1 cellular context compared by ENCODE assay signal in the genomic region with DNA sequence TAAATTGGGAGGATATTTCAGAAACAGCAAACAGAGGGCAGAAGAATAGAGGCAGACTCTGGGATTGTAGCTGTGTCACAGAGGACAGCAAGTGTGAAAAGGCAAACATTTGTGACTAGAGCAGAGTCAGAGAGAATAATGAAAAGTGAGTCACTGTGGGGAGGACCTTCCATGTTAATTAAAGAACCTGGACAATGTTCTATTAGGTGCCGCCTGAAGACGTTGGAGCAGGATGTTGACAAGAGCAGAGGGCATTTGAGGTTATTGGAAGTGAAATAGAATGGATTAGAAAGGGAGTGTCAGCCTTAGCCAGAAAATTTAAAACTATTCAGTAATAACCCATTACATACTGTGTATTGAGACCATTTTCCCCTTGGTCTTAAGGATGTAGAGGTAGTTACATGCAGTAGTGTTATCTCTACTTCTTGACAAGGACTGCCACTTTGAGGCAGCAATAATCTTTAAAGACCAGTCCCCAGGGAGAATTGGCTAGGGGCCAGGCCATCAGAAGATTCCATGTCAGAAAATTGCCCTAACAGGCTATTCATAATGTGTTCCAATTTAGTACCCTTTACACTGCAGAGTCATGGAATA.
TF ChIP-seq lines count a peak whose summit lies in the region.

No MANE protein-coding gene starts in this region.

TF ChIP-seq in K562, 482 proteins besides CTCF, POLR2A, EP300 and RAD21 (continues in another document):
- TF ChIP-seq CBFA2T2 (conservative IDR thresholded peaks at IDR 0.05): peak; percentile 35
- peak; percentile 57 for TF ChIP-seq PRDM10 (IDR thresholded peaks at IDR 0.05; ENCODE audit: partially characterized antibody)
- TF ChIP-seq, protein P1, sequence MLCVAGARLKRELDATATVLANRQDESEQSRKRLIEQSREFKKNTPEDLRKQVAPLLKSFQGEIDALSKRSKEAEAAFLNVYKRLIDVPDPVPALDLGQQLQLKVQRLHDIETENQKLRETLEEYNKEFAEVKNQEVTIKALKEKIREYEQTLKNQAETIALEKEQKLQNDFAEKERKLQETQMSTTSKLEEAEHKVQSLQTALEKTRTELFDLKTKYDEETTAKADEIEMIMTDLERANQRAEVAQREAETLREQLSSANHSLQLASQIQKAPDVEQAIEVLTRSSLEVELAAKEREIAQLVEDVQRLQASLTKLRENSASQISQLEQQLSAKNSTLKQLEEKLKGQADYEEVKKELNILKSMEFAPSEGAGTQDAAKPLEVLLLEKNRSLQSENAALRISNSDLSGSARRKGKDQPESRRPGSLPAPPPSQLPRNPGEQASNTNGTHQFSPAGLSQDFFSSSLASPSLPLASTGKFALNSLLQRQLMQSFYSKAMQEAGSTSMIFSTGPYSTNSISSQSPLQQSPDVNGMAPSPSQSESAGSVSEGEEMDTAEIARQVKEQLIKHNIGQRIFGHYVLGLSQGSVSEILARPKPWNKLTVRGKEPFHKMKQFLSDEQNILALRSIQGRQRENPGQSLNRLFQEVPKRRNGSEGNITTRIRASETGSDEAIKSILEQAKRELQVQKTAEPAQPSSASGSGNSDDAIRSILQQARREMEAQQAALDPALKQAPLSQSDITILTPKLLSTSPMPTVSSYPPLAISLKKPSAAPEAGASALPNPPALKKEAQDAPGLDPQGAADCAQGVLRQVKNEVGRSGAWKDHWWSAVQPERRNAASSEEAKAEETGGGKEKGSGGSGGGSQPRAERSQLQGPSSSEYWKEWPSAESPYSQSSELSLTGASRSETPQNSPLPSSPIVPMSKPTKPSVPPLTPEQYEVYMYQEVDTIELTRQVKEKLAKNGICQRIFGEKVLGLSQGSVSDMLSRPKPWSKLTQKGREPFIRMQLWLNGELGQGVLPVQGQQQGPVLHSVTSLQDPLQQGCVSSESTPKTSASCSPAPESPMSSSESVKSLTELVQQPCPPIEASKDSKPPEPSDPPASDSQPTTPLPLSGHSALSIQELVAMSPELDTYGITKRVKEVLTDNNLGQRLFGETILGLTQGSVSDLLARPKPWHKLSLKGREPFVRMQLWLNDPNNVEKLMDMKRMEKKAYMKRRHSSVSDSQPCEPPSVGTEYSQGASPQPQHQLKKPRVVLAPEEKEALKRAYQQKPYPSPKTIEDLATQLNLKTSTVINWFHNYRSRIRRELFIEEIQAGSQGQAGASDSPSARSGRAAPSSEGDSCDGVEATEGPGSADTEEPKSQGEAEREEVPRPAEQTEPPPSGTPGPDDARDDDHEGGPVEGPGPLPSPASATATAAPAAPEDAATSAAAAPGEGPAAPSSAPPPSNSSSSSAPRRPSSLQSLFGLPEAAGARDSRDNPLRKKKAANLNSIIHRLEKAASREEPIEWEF (CRISPR knock-in tag; IDR thresholded peaks at IDR 0.05): no peak
- no peak for TF ChIP-seq SMARCA4 (IDR thresholded peaks at IDR 0.05)
- TF ChIP-seq, protein P2, sequence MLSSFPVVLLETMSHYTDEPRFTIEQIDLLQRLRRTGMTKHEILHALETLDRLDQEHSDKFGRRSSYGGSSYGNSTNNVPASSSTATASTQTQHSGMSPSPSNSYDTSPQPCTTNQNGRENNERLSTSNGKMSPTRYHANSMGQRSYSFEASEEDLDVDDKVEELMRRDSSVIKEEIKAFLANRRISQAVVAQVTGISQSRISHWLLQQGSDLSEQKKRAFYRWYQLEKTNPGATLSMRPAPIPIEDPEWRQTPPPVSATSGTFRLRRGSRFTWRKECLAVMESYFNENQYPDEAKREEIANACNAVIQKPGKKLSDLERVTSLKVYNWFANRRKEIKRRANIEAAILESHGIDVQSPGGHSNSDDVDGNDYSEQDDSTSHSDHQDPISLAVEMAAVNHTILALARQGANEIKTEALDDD (IDR thresholded peaks at IDR 0.05): peak; percentile 52; the same call in 1 of the 2 replicates
- TF ChIP-seq HCFC1 (IDR thresholded peaks at IDR 0.05; ENCODE audit: low read depth, low read length): no peak
- TF ChIP-seq, protein P3, sequence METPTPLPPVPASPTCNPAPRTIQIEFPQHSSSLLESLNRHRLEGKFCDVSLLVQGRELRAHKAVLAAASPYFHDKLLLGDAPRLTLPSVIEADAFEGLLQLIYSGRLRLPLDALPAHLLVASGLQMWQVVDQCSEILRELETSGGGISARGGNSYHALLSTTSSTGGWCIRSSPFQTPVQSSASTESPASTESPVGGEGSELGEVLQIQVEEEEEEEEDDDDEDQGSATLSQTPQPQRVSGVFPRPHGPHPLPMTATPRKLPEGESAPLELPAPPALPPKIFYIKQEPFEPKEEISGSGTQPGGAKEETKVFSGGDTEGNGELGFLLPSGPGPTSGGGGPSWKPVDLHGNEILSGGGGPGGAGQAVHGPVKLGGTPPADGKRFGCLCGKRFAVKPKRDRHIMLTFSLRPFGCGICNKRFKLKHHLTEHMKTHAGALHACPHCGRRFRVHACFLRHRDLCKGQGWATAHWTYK (CRISPR knock-in tag; IDR thresholded peaks at IDR 0.05): no peak
- no peak for TF ChIP-seq ZNF224 (CRISPR knock-in tag; IDR thresholded peaks at IDR 0.05)
- peak; percentile 39; the same call in 1 of the 2 replicates for TF ChIP-seq POLR2AphosphoS5 (IDR thresholded peaks at IDR 0.05; ENCODE audit: control insufficient read depth, insufficient read depth, low read depth, low read length)
- TF ChIP-seq CHD4 (IDR thresholded peaks at IDR 0.05; ENCODE audit: insufficient read depth, insufficient replicate concordance, low read depth, low read length, poor library complexity, severe bottlenecking): no peak
- TF ChIP-seq CBFA2T3 (IDR thresholded peaks at IDR 0.05): peak; percentile 77
- no peak for TF ChIP-seq ASH1L (IDR thresholded peaks at IDR 0.05; ENCODE audit: borderline replicate concordance, low read depth, partially characterized antibody)
- peak; percentile 44 for TF ChIP-seq FOSL1 (tag; conservative IDR thresholded peaks at IDR 0.05)
- TF ChIP-seq SMARCB1 (IDR thresholded peaks at IDR 0.05; ENCODE audit: insufficient read length, low read depth): peak; percentile 81
- peak; percentile 13; the same call in 1 of the 2 replicates for TF ChIP-seq ATF3 (IDR thresholded peaks at IDR 0.05)
- no peak for TF ChIP-seq ATF3 (CRISPR knock-in tag; conservative IDR thresholded peaks at IDR 0.05)
- no peak for TF ChIP-seq SMARCA5 (IDR thresholded peaks at IDR 0.05)
- peak; percentile 99 for TF ChIP-seq NFIC (IDR thresholded peaks at IDR 0.05)
- peak; percentile 77 for TF ChIP-seq ARID1B (IDR thresholded peaks at IDR 0.05)
- TF ChIP-seq E2F6 (IDR thresholded peaks at IDR 0.05; ENCODE audit: borderline replicate concordance in 1 of 2, extremely low read depth in 1 of 2, insufficient read depth in 1 of 2, insufficient read length in 1 of 2, low read depth in 1 of 2, low read length in 1 of 2, poor library complexity in 1 of 2, severe bottlenecking in 1 of 2): no peak
- peak; percentile 69 for TF ChIP-seq NFIX (CRISPR knock-in tag; IDR thresholded peaks at IDR 0.05; ENCODE audit: low read depth)
- TF ChIP-seq, protein P4, sequence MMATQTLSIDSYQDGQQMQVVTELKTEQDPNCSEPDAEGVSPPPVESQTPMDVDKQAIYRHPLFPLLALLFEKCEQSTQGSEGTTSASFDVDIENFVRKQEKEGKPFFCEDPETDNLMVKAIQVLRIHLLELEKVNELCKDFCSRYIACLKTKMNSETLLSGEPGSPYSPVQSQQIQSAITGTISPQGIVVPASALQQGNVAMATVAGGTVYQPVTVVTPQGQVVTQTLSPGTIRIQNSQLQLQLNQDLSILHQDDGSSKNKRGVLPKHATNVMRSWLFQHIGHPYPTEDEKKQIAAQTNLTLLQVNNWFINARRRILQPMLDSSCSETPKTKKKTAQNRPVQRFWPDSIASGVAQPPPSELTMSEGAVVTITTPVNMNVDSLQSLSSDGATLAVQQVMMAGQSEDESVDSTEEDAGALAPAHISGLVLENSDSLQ (IDR thresholded peaks at IDR 0.05): peak; percentile 44
- peak; percentile 61 for TF ChIP-seq TAL1 (IDR thresholded peaks at IDR 0.05)
- TF ChIP-seq LEF1 (IDR thresholded peaks at IDR 0.05): no peak
- TF ChIP-seq KDM4B (IDR thresholded peaks at IDR 0.05; ENCODE audit: borderline replicate concordance in 2 of 2, low read depth in 1 of 2): no peak
- no peak for TF ChIP-seq ZNF696 (CRISPR knock-in tag; conservative IDR thresholded peaks at IDR 0.05)
- TF ChIP-seq, protein P5, sequence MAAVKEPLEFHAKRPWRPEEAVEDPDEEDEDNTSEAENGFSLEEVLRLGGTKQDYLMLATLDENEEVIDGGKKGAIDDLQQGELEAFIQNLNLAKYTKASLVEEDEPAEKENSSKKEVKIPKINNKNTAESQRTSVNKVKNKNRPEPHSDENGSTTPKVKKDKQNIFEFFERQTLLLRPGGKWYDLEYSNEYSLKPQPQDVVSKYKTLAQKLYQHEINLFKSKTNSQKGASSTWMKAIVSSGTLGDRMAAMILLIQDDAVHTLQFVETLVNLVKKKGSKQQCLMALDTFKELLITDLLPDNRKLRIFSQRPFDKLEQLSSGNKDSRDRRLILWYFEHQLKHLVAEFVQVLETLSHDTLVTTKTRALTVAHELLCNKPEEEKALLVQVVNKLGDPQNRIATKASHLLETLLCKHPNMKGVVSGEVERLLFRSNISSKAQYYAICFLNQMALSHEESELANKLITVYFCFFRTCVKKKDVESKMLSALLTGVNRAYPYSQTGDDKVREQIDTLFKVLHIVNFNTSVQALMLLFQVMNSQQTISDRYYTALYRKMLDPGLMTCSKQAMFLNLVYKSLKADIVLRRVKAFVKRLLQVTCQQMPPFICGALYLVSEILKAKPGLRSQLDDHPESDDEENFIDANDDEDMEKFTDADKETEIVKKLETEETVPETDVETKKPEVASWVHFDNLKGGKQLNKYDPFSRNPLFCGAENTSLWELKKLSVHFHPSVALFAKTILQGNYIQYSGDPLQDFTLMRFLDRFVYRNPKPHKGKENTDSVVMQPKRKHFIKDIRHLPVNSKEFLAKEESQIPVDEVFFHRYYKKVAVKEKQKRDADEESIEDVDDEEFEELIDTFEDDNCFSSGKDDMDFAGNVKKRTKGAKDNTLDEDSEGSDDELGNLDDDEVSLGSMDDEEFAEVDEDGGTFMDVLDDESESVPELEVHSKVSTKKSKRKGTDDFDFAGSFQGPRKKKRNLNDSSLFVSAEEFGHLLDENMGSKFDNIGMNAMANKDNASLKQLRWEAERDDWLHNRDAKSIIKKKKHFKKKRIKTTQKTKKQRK (IDR thresholded peaks at IDR 0.05; ENCODE audit: borderline replicate concordance, low read depth, low read length): no peak
- TF ChIP-seq, protein P6, sequence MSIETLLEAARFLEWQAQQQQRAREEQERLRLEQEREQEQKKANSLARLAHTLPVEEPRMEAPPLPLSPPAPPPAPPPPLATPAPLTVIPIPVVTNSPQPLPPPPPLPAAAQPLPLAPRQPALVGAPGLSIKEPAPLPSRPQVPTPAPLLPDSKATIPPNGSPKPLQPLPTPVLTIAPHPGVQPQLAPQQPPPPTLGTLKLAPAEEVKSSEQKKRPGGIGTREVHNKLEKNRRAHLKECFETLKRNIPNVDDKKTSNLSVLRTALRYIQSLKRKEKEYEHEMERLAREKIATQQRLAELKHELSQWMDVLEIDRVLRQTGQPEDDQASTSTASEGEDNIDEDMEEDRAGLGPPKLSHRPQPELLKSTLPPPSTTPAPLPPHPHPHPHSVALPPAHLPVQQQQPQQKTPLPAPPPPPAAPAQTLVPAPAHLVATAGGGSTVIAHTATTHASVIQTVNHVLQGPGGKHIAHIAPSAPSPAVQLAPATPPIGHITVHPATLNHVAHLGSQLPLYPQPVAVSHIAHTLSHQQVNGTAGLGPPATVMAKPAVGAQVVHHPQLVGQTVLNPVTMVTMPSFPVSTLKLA (conservative IDR thresholded peaks at IDR 0.05): 0 out of 4 replicates have a peak, but pooled peaks of 1 of the 2 experiments have one; percentile 21
- peak; percentile 60 for TF ChIP-seq MEIS2 (IDR thresholded peaks at IDR 0.05; ENCODE audit: partially characterized antibody)
- TF ChIP-seq DPF2 (IDR thresholded peaks at IDR 0.05): peak; percentile 67
- TF ChIP-seq NCOR1 (IDR thresholded peaks at IDR 0.05): peak; percentile 31; the same call in 1 of the 2 replicates
- TF ChIP-seq CTBP1 (IDR thresholded peaks at IDR 0.05; ENCODE audit: borderline replicate concordance): 0 out of 2 replicates have a peak, but pooled peaks have one; percentile 42
- TF ChIP-seq U2AF2 (optimal IDR thresholded peaks at IDR 0.05; ENCODE audit: low read depth, low read length): no peak
- TF ChIP-seq HDAC1 (IDR thresholded peaks at IDR 0.05): 0 out of 4 replicates have a peak, but pooled peaks of 1 of the 2 experiments have one; percentile 33
- TF ChIP-seq NRF1 (conservative IDR thresholded peaks at IDR 0.05 in 1 of 2, IDR thresholded peaks at IDR 0.05 in 1 of 2): no peak
- TF ChIP-seq SOX6 (IDR thresholded peaks at IDR 0.05): 0 out of 2 replicates have a peak, but pooled peaks have one; percentile 22
- TF ChIP-seq SP1 (CRISPR knock-in tag; IDR thresholded peaks at IDR 0.05): no peak
- no peak for TF ChIP-seq POLR2G (IDR thresholded peaks at IDR 0.05; ENCODE audit: low read depth, low read length)
- peak; percentile 2 for TF ChIP-seq ZNF146 (CRISPR knock-in tag; IDR thresholded peaks at IDR 0.05; ENCODE audit: unreplicated experiment)
- TF ChIP-seq TCF3 (CRISPR knock-in tag; IDR thresholded peaks at IDR 0.05): peak; percentile 65
